Comparison of ENCODE assay signal across 8 cellular contexts in the genomic region with DNA sequence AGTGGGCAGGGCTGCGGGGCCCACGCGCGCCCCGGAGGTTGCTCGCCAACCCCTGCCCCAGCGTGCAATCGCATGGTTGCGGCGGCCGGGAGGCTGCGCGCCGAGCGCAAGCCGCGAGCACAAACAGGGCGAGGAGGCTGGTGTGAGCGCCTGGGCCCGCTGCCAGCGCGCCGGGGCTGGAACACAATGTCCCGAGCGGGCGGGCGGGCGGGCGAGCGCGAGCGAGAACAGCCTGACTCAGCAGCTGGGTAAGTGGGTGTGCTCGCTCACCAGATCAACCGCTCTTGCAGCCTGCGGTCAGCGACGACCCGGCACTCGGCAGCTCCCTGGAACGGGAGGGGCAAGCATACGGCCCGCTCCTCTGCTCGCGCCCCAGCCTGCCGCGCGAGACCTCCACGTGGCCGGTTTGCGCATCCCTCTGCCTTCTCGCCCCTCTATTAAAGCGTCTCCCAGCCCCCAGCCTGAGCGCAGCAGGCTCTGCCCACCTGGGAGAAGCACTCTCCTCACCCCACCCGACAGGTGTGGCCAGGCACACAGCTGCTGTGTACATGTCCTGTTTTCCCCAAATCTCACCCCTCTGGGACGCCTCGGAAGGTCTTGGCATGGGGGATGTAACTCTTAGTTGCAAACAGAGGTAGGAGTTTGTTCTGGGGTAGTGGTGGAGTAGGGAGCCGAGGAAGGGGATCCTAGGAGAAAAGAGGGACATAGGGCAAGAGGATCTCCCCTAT. TPM values are rescaled to one million over a fixed set of nuclear protein-coding genes. Genes with fewer than 3 reads are reported as not detected.
A peak's percentile ranks its signal among the peaks of the same experiment; 100 is the strongest.
DNase-seq lines count a peak whose midpoint lies in the region; ATAC-seq, FAIRE-seq and TF ChIP-seq lines count a peak whose summit lies in the region.

No MANE protein-coding gene starts in this region.

- no peak for FAIRE-seq in H54 (lab: Jason Lieb, UNC)

- H3K4me3 ChIP-seq in DOHH2 (ENCODE audit: low read length): peak overlapping the region; percentile 89
- H3K4me3 ChIP-seq in thoracic aorta: peak overlapping the region; percentile 75

- H3K27me3 ChIP-seq in DOHH2 (ENCODE audit: control insufficient read depth, low read length) (no peaks in the 10 kb centered on the region), thoracic aorta (replicated peaks; ENCODE audit: insufficient read depth) (no peaks in the 10 kb centered on the region)

- H3K36me3 Mint-ChIP-seq in activated naive CD8-positive, alpha-beta T cell treated with anti-CD3 and anti-CD28 coated beads for 36 hours: peaks cover 6% of the 10 kb centered on the region
- no peaks in the 10 kb centered on the region for H3K36me3 Mint-ChIP-seq in osteocyte (ENCODE audit: unreplicated experiment)

- H3K27ac ChIP-seq in DOHH2 (ENCODE audit: low read depth, low read length) (peak overlapping the region; percentile 87), thoracic aorta (peak overlapping the region; percentile 100)

- peak; percentile 47 for ATAC-seq in thoracic aorta (ENCODE audit: insufficient number of reproducible peaks, low FRiP score, low read depth)

- no peaks in the 10 kb centered on the region for H3K9me2 ChIP-seq in DOHH2 (replicated peaks; ENCODE audit: control insufficient read depth, low read length)

- H3K36me3 ChIP-seq in DOHH2 (ENCODE audit: control insufficient read depth, low read length): no peaks in the 10 kb centered on the region
- H3K36me3 ChIP-seq in thoracic aorta: no peaks in the 10 kb centered on the region

- peaks cover 80% of the 10 kb centered on the region for H3K4me1 Mint-ChIP-seq in activated naive CD8-positive, alpha-beta T cell treated with anti-CD3 and anti-CD28 coated beads for 36 hours
- peaks cover 84% of the 10 kb centered on the region for H3K4me1 Mint-ChIP-seq in osteocyte (ENCODE audit: unreplicated experiment)

- no peaks in the 10 kb centered on the region for H3K79me2 ChIP-seq in DOHH2 (ENCODE audit: control insufficient read depth, low read length)

- no peak for TF ChIP-seq CTCF in DOHH2 (IDR thresholded peaks at IDR 0.05; ENCODE audit: low read depth, low read length, poor library complexity, severe bottlenecking)
- no peak for TF ChIP-seq CTCF in osteocyte (IDR thresholded peaks at IDR 0.05)
- TF ChIP-seq CTCF in thoracic aorta (IDR thresholded peaks at IDR 0.05): peak; percentile 14

- H3K9me3 Mint-ChIP-seq in activated naive CD8-positive, alpha-beta T cell treated with anti-CD3 and anti-CD28 coated beads for 36 hours: no peaks in the 10 kb centered on the region
- no peaks in the 10 kb centered on the region for H3K9me3 Mint-ChIP-seq in osteocyte (ENCODE audit: unreplicated experiment)

- H4K20me1 ChIP-seq in DOHH2 (ENCODE audit: control insufficient read depth, insufficient read depth, low read depth, low read length): no peaks in the 10 kb centered on the region

- peaks cover 26% of the 10 kb centered on the region for H3F3A ChIP-seq in DOHH2 (ENCODE audit: control insufficient read depth, insufficient read depth)

- peak overlapping the region; percentile 79 for H3K4me3 Mint-ChIP-seq in activated naive CD8-positive, alpha-beta T cell treated with anti-CD3 and anti-CD28 coated beads for 36 hours
- H3K4me3 Mint-ChIP-seq in osteocyte (ENCODE audit: unreplicated experiment): peak overlapping the region; percentile 73

- peak; percentile 90 for DNase-seq in H54 (ENCODE audit: insufficient read length, low spot score)
- peak; percentile 94 for DNase-seq in NAMALWA (ENCODE audit: low spot score)
- DNase-seq in SKM-1 (lab: John Stamatoyannopoulos, UW; ENCODE audit: unreplicated experiment): peak; percentile 65
- DNase-seq in activated naive CD8-positive, alpha-beta T cell treated with anti-CD3 and anti-CD28 coated beads for 36 hours: peak; percentile 89
- DNase-seq in head of caudate nucleus: peak; percentile 81 to 97 (median 91)
- peak; percentile 98 for DNase-seq in osteocyte (ENCODE audit: extremely low spot score, unreplicated experiment)
- peak; percentile 75 for DNase-seq in thoracic aorta (ENCODE audit: low spot score)

- intact Hi-C loops in head of caudate nucleus (cut with DNase I): loop anchor here (5.0 kb wide), 1 partner anchor 36 kb away; no protein-coding TSS in a partner anchor

- no peaks in the 10 kb centered on the region for H3K9me3 ChIP-seq in DOHH2 (ENCODE audit: control insufficient read depth, insufficient read depth, low read length)
- no peaks in the 10 kb centered on the region for H3K9me3 ChIP-seq in thoracic aorta

- 0 out of 2 replicates have a peak, but pooled peaks have one; percentile 11 for TF ChIP-seq POLR2A in H54 (IDR thresholded peaks at IDR 0.05; ENCODE audit: low read depth, low read length)

- H3K4me1 ChIP-seq in DOHH2 (ENCODE audit: control insufficient read depth, low read length) (peaks cover 72% of the 10 kb centered on the region), thoracic aorta (ENCODE audit: control insufficient read depth in 1 of 2, low read depth in 2 of 2) (peaks cover 69 to 88% of the 10 kb centered on the region in 2 donors)

- peak overlapping the region; percentile 73 for H3K4me2 ChIP-seq in DOHH2 (ENCODE audit: low read length)

- H3K27ac Mint-ChIP-seq in activated naive CD8-positive, alpha-beta T cell treated with anti-CD3 and anti-CD28 coated beads for 36 hours: peak overlapping the region; percentile 92
- H3K27ac Mint-ChIP-seq in osteocyte (ENCODE audit: unreplicated experiment): peak overlapping the region; percentile 99

- H3K27me3 Mint-ChIP-seq in activated naive CD8-positive, alpha-beta T cell treated with anti-CD3 and anti-CD28 coated beads for 36 hours: no peaks in the 10 kb centered on the region
- H3K27me3 Mint-ChIP-seq in osteocyte (ENCODE audit: unreplicated experiment): no peaks in the 10 kb centered on the region

RNA-seq across cellular contexts. Expression of a gene that starts 8.7 kb away (rescaled TPM):
- total RNA-seq in activated naive CD8-positive, alpha-beta T cell treated with anti-CD3 and anti-CD28 coated beads for 36 hours: 1 to 10 TPM; 1.8 to 2.0 TPM
- total RNA-seq in osteocyte: 1.3 and 2.5 TPM in 2 replicates
- total RNA-seq in thoracic aorta: not detected

RNA-seq across cellular contexts. Expression of a gene that starts 39.4 kb away (rescaled TPM):
- 100 to 1,000 TPM; 110 TPM for total RNA-seq in activated naive CD8-positive, alpha-beta T cell treated with anti-CD3 and anti-CD28 coated beads for 36 hours
- total RNA-seq in osteocyte (108 and 112 TPM in 2 replicates), thoracic aorta (100 to 1,000 TPM; 156 to 271 TPM)

RNA-seq across cellular contexts. Expression of a gene that starts 48.3 kb away (rescaled TPM):
- total RNA-seq in activated naive CD8-positive, alpha-beta T cell treated with anti-CD3 and anti-CD28 coated beads for 36 hours: not detected
- not detected in 2 replicates for total RNA-seq in osteocyte
- total RNA-seq in thoracic aorta: not detected

RNA-seq across cellular contexts. Expression of a gene that starts 52.7 kb away (rescaled TPM):
- total RNA-seq in activated naive CD8-positive, alpha-beta T cell treated with anti-CD3 and anti-CD28 coated beads for 36 hours: not detected
- total RNA-seq in osteocyte (not detected in 2 replicates), thoracic aorta (not detected)

Comparison
In these comparisons a context has a peak if more than half of its experiments do, and no peak if none do; other contexts are left out.
1. Peak in every context shown above with its lines: DNase-seq, ATAC-seq, H3K4me3 ChIP-seq and H3K27ac ChIP-seq.